ENCODE assay signal across 8 cellular contexts in genomic region chr16:84548971-84549844, GRCh38. TPM values are rescaled to one million over a fixed set of nuclear protein-coding genes. Genes with fewer than 3 reads are reported as not detected.
A peak's percentile ranks its signal among the peaks of the same experiment; 100 is the strongest.
DNase-seq lines count a peak whose midpoint lies in the region; ATAC-seq and TF ChIP-seq lines count a peak whose summit lies in the region.

No MANE protein-coding gene starts in this region.

- intact Hi-C loops in thyroid gland (cut with DNase I), result no loop called here
- intact Hi-C loops in OCI-LY7 (cut with micrococcal nuclease; ENCODE audit: unreplicated experiment), result no loop called here

- H3K9me3 ChIP-seq in thyroid gland, result no peaks in the 10 kb centered on the region
- no peaks in the 10 kb centered on the region for H3K9me3 ChIP-seq in OCI-LY7 (ENCODE audit: low read length)

- H3K27ac Mint-ChIP-seq in memory B cell, result no peak overlapping the region

- H3K9me3 Mint-ChIP-seq in memory B cell, result no peaks in the 10 kb centered on the region

- no peaks in the 10 kb centered on the region for H3K27me3 ChIP-seq in thyroid gland

- no peak for ATAC-seq in memory B cell (ENCODE audit: low read depth)
- no peak for ATAC-seq in HG02973 (IDR thresholded peaks at IDR 0.05; ENCODE audit: unreplicated experiment)

- peaks cover 2% of the 10 kb centered on the region for H3K27me3 Mint-ChIP-seq in memory B cell

- TF ChIP-seq CTCF in thyroid gland (IDR thresholded peaks at IDR 0.05) (no peak), OCI-LY7 (conservative IDR thresholded peaks at IDR 0.05; ENCODE audit: low read length) (no peak)

- POLR2A ChIA-PET in OCI-LY7 (lab: Charles Lee), result no interaction called here

- no peak overlapping the region for H3K4me3 ChIP-seq in thyroid gland (replicated peaks in 1 of 3)
- no peak overlapping the region for H3K4me3 ChIP-seq in OCI-LY7 (ENCODE audit: low read depth, low read length, poor library complexity, severe bottlenecking)

- H3K36me3 Mint-ChIP-seq in memory B cell, result no peaks in the 10 kb centered on the region

- H3K9me2 ChIP-seq in OCI-LY7 (ENCODE audit: insufficient read depth, low read length), result no peaks in the 10 kb centered on the region

- peaks cover 10% of the 10 kb centered on the region for H3K4me1 Mint-ChIP-seq in memory B cell

- H3K36me3 ChIP-seq in thyroid gland, result no peaks in the 10 kb centered on the region
- no peaks in the 10 kb centered on the region for H3K36me3 ChIP-seq in OCI-LY7 (ENCODE audit: insufficient read depth, low read length)

- H3K4me1 ChIP-seq in thyroid gland, result no peaks in the 10 kb centered on the region
- peaks cover 12% of the 10 kb centered on the region for H3K4me1 ChIP-seq in OCI-LY7 (ENCODE audit: insufficient read depth, low read length, poor library complexity, severe bottlenecking)

- peak; percentile 16 for DNase-seq in NCI-H82 (lab: John Stamatoyannopoulos, UW)
- no peak for DNase-seq in NCI-H82 treated with DMSO at 0.1 percent for 48 hours (lab: John Stamatoyannopoulos, UW; ENCODE audit: unreplicated experiment)
- DNase-seq in activated naive CD4-positive, alpha-beta T cell treated with anti-CD3 and anti-CD28 coated beads, Interleukin-2, amount 50 U/mL, for 16 hours, result peak; percentile 42
- DNase-seq in memory B cell (ENCODE audit: low spot score in 2 of 2), result no peak
- peak in 1 of 2 donors; percentile 26 for DNase-seq in thyroid gland
- no peak for DNase-seq in OCI-LY7 (ENCODE audit: low spot score)
- no peak for DNase-seq in HUDEP-2 (lab: John Stamatoyannopoulos, UW; ENCODE audit: unreplicated experiment in 76 of 76)

- TF ChIP-seq POLR2A in thyroid gland (IDR thresholded peaks at IDR 0.05), result no peak

- H3K27ac ChIP-seq in thyroid gland (peak overlapping the region; percentile 47 to 65 (median 56)), OCI-LY7 (ENCODE audit: low read depth, low read length, poor library complexity, severe bottlenecking) (no peak overlapping the region)

- H3K79me2 ChIP-seq in OCI-LY7 (ENCODE audit: insufficient read depth, low read depth, low read length), result no peaks in the 10 kb centered on the region

- no peak overlapping the region for H3K4me2 ChIP-seq in OCI-LY7 (ENCODE audit: low read length)

- H2AFZ ChIP-seq in OCI-LY7 (ENCODE audit: low read length), result no peak overlapping the region

- BruUV-seq in OCI-LY7 (replicated peaks; lab: Mats Ljungman, UMichigan), result no TSS peak

- peak overlapping the region; percentile 12 for H3K4me3 Mint-ChIP-seq in memory B cell

- CTCF ChIA-PET in OCI-LY7 (lab: Charles Lee; ENCODE audit: unreplicated experiment), result no interaction called here

- no peaks in the 10 kb centered on the region for H4K20me1 ChIP-seq in OCI-LY7 (ENCODE audit: insufficient read depth, low read length)

- 72 to 76% methylated on average over 25 of the region's 25 CpGs for WGBS in thyroid gland, 2 donors

RNA-seq across cellular contexts. Expression of gene MEAK7, which starts 44.7 kb away (rescaled TPM):
- total RNA-seq in thyroid gland, result 10 to 100 TPM; 14.5 to 19.2 (median 16.3) TPM
- total RNA-seq in OCI-LY7 (2014; rRNA removed; shearing (Covaris generic)), result 9.6 and 12.0 TPM in 2 replicates
- 20.5 and 23.3 TPM in 2 replicates for total RNA-seq in OCI-LY7 (2022)

Comparison
In these comparisons a context has a peak if more than half of its experiments do, and no peak if none do; other contexts are left out.
1. DNase-seq: peak in NCI-H82 (single experiment) and activated naive CD4-positive, alpha-beta T cell treated with anti-CD3 and anti-CD28 coated beads, Interleukin-2, amount 50 U/mL, for 16 hours (single experiment); none in NCI-H82 treated with DMSO at 0.1 percent for 48 hours (single experiment), memory B cell (0 of 2), OCI-LY7 (single experiment) and HUDEP-2 (0 of 76).